Comparison of ENCODE assay signal across 8 cellular contexts in the genomic region with DNA sequence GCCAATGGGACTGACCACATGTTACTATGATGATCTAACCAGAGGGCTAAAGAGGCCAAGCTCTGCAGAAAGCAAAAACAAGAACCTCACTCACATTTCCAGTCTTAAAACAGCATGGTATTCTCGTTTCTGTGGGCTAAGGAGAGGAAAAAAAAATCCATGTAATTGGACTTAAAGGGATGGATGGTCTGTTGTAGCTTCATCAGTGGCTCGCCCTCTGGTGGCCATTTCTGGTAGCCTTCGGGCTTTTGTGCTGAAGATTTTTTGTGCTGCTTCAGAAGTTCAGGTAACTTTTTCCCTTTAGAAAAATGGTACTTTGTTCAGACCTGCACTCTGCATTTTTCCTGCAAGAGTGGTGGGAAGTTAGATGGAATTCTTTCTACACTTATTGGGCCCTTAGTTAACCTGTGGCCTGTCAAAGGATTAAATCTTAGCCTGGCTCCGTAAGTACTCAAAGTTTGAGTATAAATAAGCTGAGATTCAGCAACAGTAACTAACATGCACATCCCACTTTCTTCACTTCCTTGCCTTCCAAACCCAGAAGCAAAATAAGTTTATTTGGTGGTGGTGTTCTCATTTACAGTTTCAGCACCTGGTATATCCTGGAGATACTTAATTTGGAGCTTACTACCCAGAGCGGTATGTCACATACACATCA. TPM values are rescaled to one million over a fixed set of nuclear protein-coding genes. Genes with fewer than 3 reads are reported as not detected.
DNase-seq lines count a peak whose midpoint lies in the region; ATAC-seq and TF ChIP-seq lines count a peak whose summit lies in the region.

No MANE protein-coding gene starts in this region.

- WGBS in prostate gland = 42% methylated on average over 5 of the region's 5 CpGs

- intact Hi-C loops in CD4-positive, alpha-beta memory T cell (cut with micrococcal nuclease) = loop anchor here (1.0 kb wide), 1 partner anchor 431 kb away; no protein-coding TSS in a partner anchor
- intact Hi-C loops in head of caudate nucleus (cut with DNase I) (no loop called here), prostate gland (cut with DNase I) (loop anchor here (2.0 kb wide), 1 partner anchor 432 kb away; no protein-coding TSS in a partner anchor)

- DNase-seq in CD4-positive, alpha-beta memory T cell = peak in 4 of 5 donors; percentile 35 to 51 (median 40)
- peak; percentile 59 for DNase-seq in HK-2 (ENCODE audit: unreplicated experiment)
- peak; percentile 10 for DNase-seq in SK-N-MC (ENCODE audit: low read depth, low spot score)
- DNase-seq in activated naive CD4-positive, alpha-beta T cell treated with anti-CD3 and anti-CD28 coated beads, Interleukin-2, amount 10 ng/mL, durations not matched to agents 7 days and 5 days = peak; percentile 82
- DNase-seq in head of caudate nucleus = peak; percentile 42 to 92 (median 78)
- peak; percentile 43 for DNase-seq in prostate gland (ENCODE audit: low spot score)

- H3K27me3 Mint-ChIP-seq in CD4-positive, alpha-beta memory T cell = no peaks in the 10 kb centered on the region
- no peaks in the 10 kb centered on the region for H3K27me3 Mint-ChIP-seq in activated naive CD4-positive, alpha-beta T cell treated with anti-CD3 and anti-CD28 coated beads, Interleukin-2, amount 10 ng/mL, durations not matched to agents 7 days and 5 days

- H3K9ac ChIP-seq in SK-N-MC (ENCODE audit: insufficient read length) = no peak overlapping the region

- H3K4me3 Mint-ChIP-seq in CD4-positive, alpha-beta memory T cell = no peak overlapping the region
- H3K4me3 Mint-ChIP-seq in activated naive CD4-positive, alpha-beta T cell treated with anti-CD3 and anti-CD28 coated beads, Interleukin-2, amount 10 ng/mL, durations not matched to agents 7 days and 5 days = no peak overlapping the region

- no peaks in the 10 kb centered on the region for H3K4me1 ChIP-seq in CD4-positive, alpha-beta memory T cell (ENCODE audit: insufficient read depth, low read length)
- H3K4me1 ChIP-seq in prostate gland (replicated peaks) = no peaks in the 10 kb centered on the region

- ATAC-seq in GM18909 (IDR thresholded peaks at IDR 0.05; ENCODE audit: poor library complexity, unreplicated experiment) (no peak), HG03354 (IDR thresholded peaks at IDR 0.05; ENCODE audit: poor library complexity, severe bottlenecking, unreplicated experiment) (no peak)

- H3K36me3 ChIP-seq in CD4-positive, alpha-beta memory T cell (ENCODE audit: insufficient read depth, low read length) = peaks cover 8% of the 10 kb centered on the region
- H3K36me3 ChIP-seq in SK-N-MC (ENCODE audit: insufficient read depth, low read length) = peaks cover 11% of the 10 kb centered on the region; the same call in 1 of the 2 replicates
- no peaks in the 10 kb centered on the region for H3K36me3 ChIP-seq in prostate gland

- no peak overlapping the region for H3K27ac ChIP-seq in CD4-positive, alpha-beta memory T cell (ENCODE audit: low read depth, low read length)
- no peak overlapping the region for H3K27ac ChIP-seq in SK-N-MC
- H3K27ac ChIP-seq in prostate gland = no peak overlapping the region

- H3K27me3 ChIP-seq in CD4-positive, alpha-beta memory T cell (ENCODE audit: insufficient read depth, low read length) = no peaks in the 10 kb centered on the region
- no peaks in the 10 kb centered on the region for H3K27me3 ChIP-seq in prostate gland (replicated peaks; ENCODE audit: insufficient read depth)

- peaks cover 0 to 4% (median 2%) of the 10 kb centered on the region in 4 donors for H3K4me1 Mint-ChIP-seq in CD4-positive, alpha-beta memory T cell
- H3K4me1 Mint-ChIP-seq in activated naive CD4-positive, alpha-beta T cell treated with anti-CD3 and anti-CD28 coated beads, Interleukin-2, amount 10 ng/mL, durations not matched to agents 7 days and 5 days = peaks cover 5% of the 10 kb centered on the region

- H3K9me3 ChIP-seq in CD4-positive, alpha-beta memory T cell (ENCODE audit: control insufficient read depth in 1 of 2, low read length in 2 of 2) = no peaks in the 10 kb centered on the region
- H3K9me3 ChIP-seq in SK-N-MC (ENCODE audit: low read depth, low read length) (no peaks in the 10 kb centered on the region), prostate gland (no peaks in the 10 kb centered on the region)

- no peaks in the 10 kb centered on the region for H3K9me3 Mint-ChIP-seq in CD4-positive, alpha-beta memory T cell
- H3K9me3 Mint-ChIP-seq in activated naive CD4-positive, alpha-beta T cell treated with anti-CD3 and anti-CD28 coated beads, Interleukin-2, amount 10 ng/mL, durations not matched to agents 7 days and 5 days = no peaks in the 10 kb centered on the region

- no peak for TF ChIP-seq POLR2A in prostate gland (IDR thresholded peaks at IDR 0.05)

- H3K36me3 Mint-ChIP-seq in CD4-positive, alpha-beta memory T cell = peaks cover 36 to 60% of the 10 kb centered on the region in 2 donors
- peaks cover 34% of the 10 kb centered on the region for H3K36me3 Mint-ChIP-seq in activated naive CD4-positive, alpha-beta T cell treated with anti-CD3 and anti-CD28 coated beads, Interleukin-2, amount 10 ng/mL, durations not matched to agents 7 days and 5 days

- CTCF ChIA-PET in CD4-positive, alpha-beta memory T cell (lab: Charles Lee; ENCODE audit: partially characterized antibody) = interaction anchor here (0.6 to 6.6 kb wide), 23 partner anchors 9 to 443 kb away, joined by 3 to 66 read pairs (median 5); a partner anchor contains a TSS
- CTCF ChIA-PET in activated naive CD4-positive, alpha-beta T cell treated with anti-CD3 and anti-CD28 coated beads, Interleukin-2, amount 10 ng/mL, durations not matched to agents 7 days and 5 days (lab: Charles Lee) = interaction anchor here (0.5 to 4.5 kb wide), 21 partner anchors 9 to 1783 kb away, joined by 3 to 89 read pairs (median 3); no protein-coding TSS in a partner anchor

- POLR2A ChIA-PET in CD4-positive, alpha-beta memory T cell (lab: Charles Lee; ENCODE audit: partially characterized antibody) = interaction anchor here (1.1 to 1.3 kb wide), 2 partner anchors 22 to 430 kb away, joined by 3 to 4 read pairs; a partner anchor contains a TSS

- peak overlapping the region in 1 of 7 donors; percentile 73 for H3K27ac Mint-ChIP-seq in CD4-positive, alpha-beta memory T cell
- H3K27ac Mint-ChIP-seq in activated naive CD4-positive, alpha-beta T cell treated with anti-CD3 and anti-CD28 coated beads, Interleukin-2, amount 10 ng/mL, durations not matched to agents 7 days and 5 days = peak overlapping the region; percentile 22

- H3K4me3 ChIP-seq in CD4-positive, alpha-beta memory T cell (ENCODE audit: low read length in 2 of 2) = no peak overlapping the region
- no peak overlapping the region for H3K4me3 ChIP-seq in SK-N-MC
- H3K4me3 ChIP-seq in prostate gland = no peak overlapping the region

- peak; percentile 57 to 78 (median 66) for TF ChIP-seq CTCF in prostate gland (IDR thresholded peaks at IDR 0.05)

RNA-seq across cellular contexts. Expression of a gene that starts 22.3 kb away (rescaled TPM):
- 10 to 100 TPM; 25.2 to 26.9 TPM for total RNA-seq in CD4-positive, alpha-beta memory T cell
- 10 to 100 TPM in 1 of 2 donors, 1 to 10 TPM in 1; 7.2 to 10.2 TPM for polyA plus RNA-seq in CD4-positive, alpha-beta memory T cell
- 10 to 100 TPM in 1 of 2 donors, 1 to 10 TPM in 1; 8.9 to 29.6 TPM for total RNA-seq in prostate gland

RNA-seq across cellular contexts. Expression of a gene that starts 54.7 kb away (rescaled TPM):
- total RNA-seq in CD4-positive, alpha-beta memory T cell = under 1 TPM in 1 of 2 experiments, not detected in 1; 0.35 TPM
- polyA plus RNA-seq in CD4-positive, alpha-beta memory T cell = under 1 TPM in 1 of 2 donors, not detected in 1; 0.25 TPM
- total RNA-seq in prostate gland = 10 to 100 TPM in 1 of 2 donors, not detected in 1; 11.0 TPM

Comparison
In these comparisons a context has a peak if more than half of its experiments do, and no peak if none do; other contexts are left out.
1. DNase-seq: peak in every context shown above with its lines; median percentile 82 in activated naive CD4-positive, alpha-beta T cell treated with anti-CD3 and anti-CD28 coated beads, Interleukin-2, amount 10 ng/mL, durations not matched to agents 7 days and 5 days; 78 in head of caudate nucleus; 59 in HK-2; 43 in prostate gland; 40 in CD4-positive, alpha-beta memory T cell; 10 in SK-N-MC.